Comparison of ENCODE assay signal across 10 cellular contexts in genomic region chr4:81118086-81118485, GRCh38.
"Had no signal": no experiment of that assay in that cellular context is flagged by ENCODE, and none has a peak within 500 bp of the region (broad histone marks: within the 10 kb centered on the region; RNA-seq: fewer than 3 reads in every experiment).

No MANE protein-coding gene starts in this region.

- DNase-seq: GM23248, GOT3, H7, HFFc6, KG1 had no signal

- H3K9ac ChIP-seq: GM23248 had no signal

- H3K36me3 ChIP-seq: HAP-1 had no signal

- ATAC-seq: HCT116, HepG2, K562 had no signal

- H2AFZ ChIP-seq: GM23248 had no signal

- H3K4me1 ChIP-seq: HAP-1 had no signal

- H3K27ac ChIP-seq: GM23248, HL-60 had no signal

- H3K9me3 ChIP-seq: HAP-1 had no signal

- H3K4me3 ChIP-seq: GM23248, HAP-1, K562 had no signal
